ENCODE assay signal across 1 cellular context in genomic region chr6:27149140-27149539, GRCh38.
TF ChIP-seq lines count a peak whose summit lies in the region.

No MANE protein-coding gene starts in this region.

TF ChIP-seq in K562, 482 proteins besides CTCF, POLR2A, EP300 and RAD21:
- TF ChIP-seq BCLAF1 (IDR thresholded peaks at IDR 0.05; ENCODE audit: borderline replicate concordance in 1 of 2, control insufficient read depth in 1 of 2, low read depth in 2 of 2, low read length in 1 of 2) (0 out of 4 replicates have a peak, but pooled peaks of 1 of the 2 experiments have one; percentile 52), DACH1 (IDR thresholded peaks at IDR 0.05; ENCODE audit: partially characterized antibody) (peak; percentile 66), ZBTB11 (CRISPR knock-in tag; IDR thresholded peaks at IDR 0.05) (0 out of 6 replicates have a peak, but pooled peaks of 1 of the 3 experiments have one; percentile 22), MAFF (IDR thresholded peaks at IDR 0.05; ENCODE audit: low read length) (0 out of 2 replicates have a peak, but pooled peaks have one; percentile 1), ZNF431 (CRISPR knock-in tag; IDR thresholded peaks at IDR 0.05) (0 out of 2 replicates have a peak, but pooled peaks have one; percentile 36), CAMTA2 (CRISPR knock-in tag; conservative IDR thresholded peaks at IDR 0.05) (0 out of 2 replicates have a peak, but pooled peaks have one; percentile 48), TFAP4 (CRISPR knock-in tag; IDR thresholded peaks at IDR 0.05; ENCODE audit: borderline replicate concordance) (peak; percentile 90), ZNF717 (CRISPR knock-in tag; IDR thresholded peaks at IDR 0.05) (peak; percentile 61; the same call in 1 of the 2 replicates), MLLT1 (IDR thresholded peaks at IDR 0.05) (0 out of 4 replicates have a peak, but pooled peaks of 1 of the 2 experiments have one; percentile 9), TFAM (CRISPR knock-in tag; conservative IDR thresholded peaks at IDR 0.05) (no peak), GABPB1 (CRISPR knock-in tag; IDR thresholded peaks at IDR 0.05) (peak; percentile 43; the same call in 1 of the 2 replicates), ZC3H4 (CRISPR knock-in tag; IDR thresholded peaks at IDR 0.05; ENCODE audit: borderline replicate concordance) (0 out of 2 replicates have a peak, but pooled peaks have one; percentile 14), POLR3G (IDR thresholded peaks at IDR 0.05; ENCODE audit: extremely low read depth, insufficient read length, insufficient replicate concordance) (no peak), FUS (optimal IDR thresholded peaks at IDR 0.05; ENCODE audit: low read depth, low read length) (no peak), YY1 (IDR thresholded peaks at IDR 0.05; ENCODE audit: borderline replicate concordance in 1 of 3, control insufficient read depth in 1 of 3, extremely low read depth in 1 of 3, insufficient read depth in 3 of 3, insufficient read length in 1 of 3, insufficient replicate concordance in 2 of 3, low read depth in 1 of 3, low read length in 2 of 3) (peak in 1 of 3 experiments; percentile 18), ARID3A (IDR thresholded peaks at IDR 0.05; ENCODE audit: borderline replicate concordance, low read depth, low read length) (no peak), KLF10 (CRISPR knock-in tag; IDR thresholded peaks at IDR 0.05) (0 out of 2 replicates have a peak, but pooled peaks have one; percentile 68), ZBTB26 (CRISPR knock-in tag; IDR thresholded peaks at IDR 0.05) (no peak), BRCA1 (IDR thresholded peaks at IDR 0.05) (no peak), BRCA1 (CRISPR knock-in tag; IDR thresholded peaks at IDR 0.05) (no peak), NFRKB (IDR thresholded peaks at IDR 0.05; ENCODE audit: low read depth) (no peak), SPI1 (IDR thresholded peaks at IDR 0.05; ENCODE audit: borderline replicate concordance, low read depth, low read length) (0 out of 2 replicates have a peak, but pooled peaks have one; percentile 10), DNMT1 (IDR thresholded peaks at IDR 0.05) (no peak), SP1 (CRISPR knock-in tag; IDR thresholded peaks at IDR 0.05) (no peak), NKRF (IDR thresholded peaks at IDR 0.05; ENCODE audit: borderline replicate concordance) (no peak), ZBTB7A (IDR thresholded peaks at IDR 0.05; ENCODE audit: borderline replicate concordance, control insufficient read depth, low read depth, low read length) (peak; percentile 71), NFIC (IDR thresholded peaks at IDR 0.05) (no peak), CHD2 (IDR thresholded peaks at IDR 0.05; ENCODE audit: low read depth, low read length) (peak; percentile 29; the same call in 1 of the 2 replicates)
